Comparison of ENCODE assay signal across 27 cellular contexts in genomic region chr6:65531545-65531944, GRCh38.
"Had no signal": no experiment of that assay in that cellular context is flagged by ENCODE, and none has a peak within 500 bp of the region (broad histone marks: within the 10 kb centered on the region; RNA-seq: fewer than 3 reads in every experiment).

No MANE protein-coding gene starts in this region.

- H3K4me1 Mint-ChIP-seq: activated B cell treated with CpG ODN at 0.5 μM for 24 hours; activated CD4-positive, alpha-beta T cell treated with anti-CD3 and anti-CD28 coated beads, Interleukin-2, amount 10 ng/mL, durations not matched to agents 7 days and 5 days; activated naive CD8-positive, alpha-beta T cell treated with anti-CD3 and anti-CD28 coated beads, Interleukin-2, amount 50 U/mL, for 24 hours; T-cell had no signal

- DNase-seq: activated B cell treated with CpG ODN at 0.5 μM for 24 hours; activated CD4-positive, alpha-beta memory T cell treated with anti-CD3 and anti-CD28 coated beads for 36 hours; activated CD4-positive, alpha-beta T cell treated with anti-CD3 and anti-CD28 coated beads for 1 hour; activated CD4-positive, alpha-beta T cell treated with anti-CD3 and anti-CD28 coated beads, Interleukin-2, amount 10 ng/mL, durations not matched to agents 7 days and 5 days; activated CD8-positive, alpha-beta memory T cell treated with anti-CD3 and anti-CD28 coated beads for 24 hours; activated effector memory CD4-positive, alpha-beta T cell treated with anti-CD3 and anti-CD28 coated beads, Interleukin-2, amount 50 U/mL, for 16 hours; activated naive CD4-positive, alpha-beta T cell treated with Interleukin-2 at 50 U/mL for 16 hours; activated naive CD8-positive, alpha-beta T cell treated with anti-CD3 and anti-CD28 coated beads, Interleukin-2, amount 50 U/mL, for 24 hours; activated T-cell treated with anti-CD3 and anti-CD28 coated beads, Interleukin-2, amount 50 U/mL, for 4 hours; amniotic stem cell; body of pancreas; central memory CD4-positive, alpha-beta T cell; Karpas-422; MM.1S; NCI-H1105; NCI-H1436; NCI-H1694 treated with DMSO at 0.1 percent for 48 hours; NCI-H2029 treated with DMSO at 0.1 percent for 48 hours; NCI-H510A treated with DMSO at 0.1 percent for 48 hours; NCI-H82; PC-3; SHP77; T-cell; T-helper 2 cell; T1000 had no signal

- H3K27me3 Mint-ChIP-seq: activated B cell treated with CpG ODN at 0.5 μM for 24 hours; activated CD4-positive, alpha-beta memory T cell treated with anti-CD3 and anti-CD28 coated beads for 36 hours; activated CD4-positive, alpha-beta T cell treated with anti-CD3 and anti-CD28 coated beads, Interleukin-2, amount 10 ng/mL, durations not matched to agents 7 days and 5 days; activated naive CD8-positive, alpha-beta T cell treated with anti-CD3 and anti-CD28 coated beads, Interleukin-2, amount 50 U/mL, for 24 hours; T-cell had no signal

- H3K9me3 Mint-ChIP-seq: activated CD4-positive, alpha-beta T cell treated with anti-CD3 and anti-CD28 coated beads, Interleukin-2, amount 10 ng/mL, durations not matched to agents 7 days and 5 days had no signal

- ATAC-seq: activated naive CD4-positive, alpha-beta T cell treated with anti-CD3 and anti-CD28 coated beads, Interleukin-2, amount 50 U/mL, for 72 hours; activated naive CD8-positive, alpha-beta T cell treated with anti-CD3 and anti-CD28 coated beads, Interleukin-2, amount 50 U/mL, for 24 hours; activated T-cell treated with anti-CD3 and anti-CD28 coated beads, Interleukin-2, amount 50 U/mL, for 4 hours; body of pancreas; K562; PC-3; T-cell had no signal

- H3K27ac Mint-ChIP-seq: activated B cell treated with CpG ODN at 0.5 μM for 24 hours; activated CD4-positive, alpha-beta memory T cell treated with anti-CD3 and anti-CD28 coated beads for 36 hours; activated CD4-positive, alpha-beta T cell treated with anti-CD3 and anti-CD28 coated beads, Interleukin-2, amount 10 ng/mL, durations not matched to agents 7 days and 5 days; activated naive CD4-positive, alpha-beta T cell treated with anti-CD3 and anti-CD28 coated beads, Interleukin-2, amount 50 U/mL, for 72 hours; activated naive CD8-positive, alpha-beta T cell treated with anti-CD3 and anti-CD28 coated beads, Interleukin-2, amount 50 U/mL, for 24 hours; T-cell had no signal

- H3K36me3 Mint-ChIP-seq: activated CD4-positive, alpha-beta memory T cell treated with anti-CD3 and anti-CD28 coated beads for 36 hours; activated naive CD4-positive, alpha-beta T cell treated with anti-CD3 and anti-CD28 coated beads, Interleukin-2, amount 50 U/mL, for 72 hours; T-cell had no signal

- H3K4me3 Mint-ChIP-seq: activated B cell treated with CpG ODN at 0.5 μM for 24 hours; activated CD4-positive, alpha-beta memory T cell treated with anti-CD3 and anti-CD28 coated beads for 36 hours; activated CD4-positive, alpha-beta T cell treated with anti-CD3 and anti-CD28 coated beads, Interleukin-2, amount 10 ng/mL, durations not matched to agents 7 days and 5 days; activated naive CD8-positive, alpha-beta T cell treated with anti-CD3 and anti-CD28 coated beads, Interleukin-2, amount 50 U/mL, for 24 hours; activated T-cell treated with anti-CD3 and anti-CD28 coated beads, Interleukin-2, amount 50 U/mL, for 4 hours; T-cell had no signal
